In genomic region chr11:57983211-57983610, GRCh38 we compare ENCODE assay signal across 23 cellular contexts. TPM values are rescaled to one million over a fixed set of nuclear protein-coding genes. Genes with fewer than 3 reads are reported as not detected.
DNase-seq lines count a peak whose midpoint lies in the region; ATAC-seq and TF ChIP-seq lines count a peak whose summit lies in the region.
"Had no signal": no experiment of that assay in that cellular context is flagged by ENCODE, and none has a peak within 500 bp of the region (broad histone marks: within the 10 kb centered on the region; RNA-seq: fewer than 3 reads in every experiment).

No MANE protein-coding gene starts in this region.

- H3K9me3 ChIP-seq in left ventricle myocardium inferior (replicated peaks), result peaks cover 16% of the 10 kb centered on the region
- no peaks in the 10 kb centered on the region for H3K9me3 ChIP-seq in thymus (ENCODE audit: control insufficient read depth)
- peaks cover 0 to 3% (median 0%) of the 10 kb centered on the region in 4 donors for H3K9me3 ChIP-seq in stomach
- H3K9me3 ChIP-seq: BE2C had no signal

- H3K27ac ChIP-seq in left ventricle myocardium inferior (replicated peaks) (peak overlapping the region; percentile 37), thymus (ENCODE audit: low read depth) (peak overlapping the region; percentile 5), mesendoderm (ENCODE audit: low read depth, low read length) (no peak overlapping the region), stomach (no peak overlapping the region)
- H3K27ac ChIP-seq: 22Rv1, GM23248 had no signal

- H3K23ac ChIP-seq in mesendoderm (ENCODE audit: low read length), result no peak overlapping the region

- no peaks in the 10 kb centered on the region for H3K79me2 ChIP-seq in mesendoderm (ENCODE audit: control insufficient read depth, insufficient read depth, low read length)

- no peak overlapping the region for H3K4me3 Mint-ChIP-seq in endothelial cell (ENCODE audit: unreplicated experiment)
- H3K4me3 Mint-ChIP-seq: CD14-positive monocyte; CD8-positive, alpha-beta memory T cell; H9 had no signal

- H3K4me3 ChIP-seq in left ventricle myocardium inferior (no peak overlapping the region), thymus (ENCODE audit: low read length) (no peak overlapping the region), mesendoderm (ENCODE audit: low read length) (no peak overlapping the region), stomach (no peak overlapping the region)
- H3K4me3 ChIP-seq: GM23248 had no signal

- H3K9me3 Mint-ChIP-seq in endothelial cell (ENCODE audit: unreplicated experiment), result no peaks in the 10 kb centered on the region
- H3K9me3 Mint-ChIP-seq: H9 had no signal

- H3K27me3 ChIP-seq in left ventricle myocardium inferior (ENCODE audit: low read depth), result no peaks in the 10 kb centered on the region
- no peaks in the 10 kb centered on the region for H3K27me3 ChIP-seq in thymus (ENCODE audit: control insufficient read depth, insufficient read depth)
- no peaks in the 10 kb centered on the region for H3K27me3 ChIP-seq in mesendoderm (ENCODE audit: insufficient read depth, low read length, poor library complexity)
- H3K27me3 ChIP-seq in stomach, result no peaks in the 10 kb centered on the region
- H3K27me3 ChIP-seq: BE2C had no signal

- no peaks in the 10 kb centered on the region for H3K36me3 Mint-ChIP-seq in endothelial cell (ENCODE audit: low read depth, unreplicated experiment)
- H3K36me3 Mint-ChIP-seq: CD14-positive monocyte; CD8-positive, alpha-beta memory T cell had no signal

- H3K27ac Mint-ChIP-seq in endothelial cell (ENCODE audit: unreplicated experiment), result no peak overlapping the region
- H3K27ac Mint-ChIP-seq: CD8-positive, alpha-beta memory T cell; H9 had no signal

- no peaks in the 10 kb centered on the region for H3K4me1 Mint-ChIP-seq in endothelial cell (ENCODE audit: unreplicated experiment)
- H3K4me1 Mint-ChIP-seq: CD14-positive monocyte; CD8-positive, alpha-beta memory T cell; H9 had no signal

- H3K4me1 ChIP-seq in left ventricle myocardium inferior, result peaks cover 6% of the 10 kb centered on the region
- no peaks in the 10 kb centered on the region for H3K4me1 ChIP-seq in thymus (ENCODE audit: control insufficient read depth, insufficient read depth, low read length)
- no peaks in the 10 kb centered on the region for H3K4me1 ChIP-seq in mesendoderm (ENCODE audit: control insufficient read depth, low read depth, low read length)
- peaks cover 0 to 12% (median 3%) of the 10 kb centered on the region in 4 donors for H3K4me1 ChIP-seq in stomach
- H3K4me1 ChIP-seq: BE2C had no signal

- H3K18ac ChIP-seq in mesendoderm (ENCODE audit: low read length), result no peak overlapping the region

- H3K4ac ChIP-seq in mesendoderm (ENCODE audit: low read depth, low read length), result no peak overlapping the region

- no peak overlapping the region for H2BK120ac ChIP-seq in mesendoderm (ENCODE audit: low read depth, low read length)

- H4K5ac ChIP-seq in mesendoderm (ENCODE audit: low read length), result no peak overlapping the region

- WGBS in thymus, result 89% methylated on average over 5 of the region's 5 CpGs
- no CpG with 5 or more reads among the region's 5 CpGs for WGBS in mesendoderm (ENCODE audit: extremely low coverage, insufficient coverage, low lambda C conversion rate)
- 75 to 87% (median 84%) methylated on average over 5 of the region's 5 CpGs for WGBS in stomach, 5 donors

- no peak overlapping the region for H3K4me2 ChIP-seq in mesendoderm (ENCODE audit: low read length)

- TF ChIP-seq CTCF in left ventricle myocardium inferior (IDR thresholded peaks at IDR 0.05; ENCODE audit: borderline replicate concordance), result no peak
- TF ChIP-seq CTCF in endothelial cell (IDR thresholded peaks at IDR 0.05; ENCODE audit: unreplicated experiment), result no peak
- TF ChIP-seq CTCF in stomach (IDR thresholded peaks at IDR 0.05), result no peak

- TF ChIP-seq EP300 in stomach (IDR thresholded peaks at IDR 0.05), result no peak

- H2BK5ac ChIP-seq in mesendoderm (ENCODE audit: low read length), result no peak overlapping the region

- no peak overlapping the region for H3K56ac ChIP-seq in mesendoderm (ENCODE audit: low read length)

- H3K9ac ChIP-seq in mesendoderm (ENCODE audit: low read length), result no peak overlapping the region
- H3K9ac ChIP-seq: GM23248 had no signal

- H3K27me3 Mint-ChIP-seq in endothelial cell (ENCODE audit: unreplicated experiment), result no peaks in the 10 kb centered on the region

- no peaks in the 10 kb centered on the region for H3K36me3 ChIP-seq in left ventricle myocardium inferior
- no peaks in the 10 kb centered on the region for H3K36me3 ChIP-seq in thymus (ENCODE audit: control insufficient read depth, insufficient read depth)
- H3K36me3 ChIP-seq in mesendoderm (ENCODE audit: control insufficient read depth, insufficient read depth, low read length), result no peaks in the 10 kb centered on the region
- H3K36me3 ChIP-seq in stomach, result no peaks in the 10 kb centered on the region
- H3K36me3 ChIP-seq: BE2C had no signal

- H4K8ac ChIP-seq in mesendoderm (ENCODE audit: low read depth, low read length), result no peak overlapping the region

- no peaks in the 10 kb centered on the region for H3K79me1 ChIP-seq in mesendoderm (ENCODE audit: low read length)

- no peak overlapping the region for H2BK15ac ChIP-seq in mesendoderm (replicated peaks; ENCODE audit: low read depth)

- no peak overlapping the region for H2AK5ac ChIP-seq in mesendoderm (ENCODE audit: low read length)

- ATAC-seq in left ventricle myocardium superior, result no peak
- ATAC-seq: PC-3 had no signal

- no peak for TF ChIP-seq POLR2A in stomach (IDR thresholded peaks at IDR 0.05)

- DNase-seq in left ventricle myocardium inferior (no peak), left ventricle myocardium superior (no peak), myocyte (ENCODE audit: low read depth) (peak; percentile 17), putamen (ENCODE audit: low spot score) (peak; percentile 29), mesendoderm (no peak), endothelial cell (ENCODE audit: low spot score) (no peak), stomach (no peak)
- DNase-seq: BE2C; CD8-positive, alpha-beta memory T cell; DMS153; GM23248; H9; KBM-7; MM.1S; NCI-H2029; NCI-H446; NCI-H524 treated with DMSO at 0.1 percent for 48 hours; NCI-H774; PC-3 had no signal

- intact Hi-C loops in left ventricle myocardium inferior (cut with micrococcal nuclease), result loop anchor here (2.0 kb wide), 1 partner anchor 42 kb away; no protein-coding TSS in a partner anchor
- intact Hi-C loops in left ventricle myocardium superior (cut with micrococcal nuclease), result no loop called here
- intact Hi-C loops in stomach (cut with DNase I; ENCODE audit: low total_unique reads), result no loop called here

RNA-seq across cellular contexts. Expression of gene OR9Q1, which starts 40.5 kb away (rescaled TPM):
- total RNA-seq in left ventricle myocardium inferior, result not detected
- total RNA-seq in left ventricle myocardium superior, result not detected
- not detected in 2 replicates for total RNA-seq in myocyte
- polyA plus RNA-seq in myocyte (2012), result not detected
- 0.05 TPM for polyA plus RNA-seq in thymus
- not detected for polyA plus RNA-seq in mesendoderm (2013, experiment 1 of 2)
- polyA plus RNA-seq in mesendoderm (2013, experiment 2 of 2), result not detected
- not detected for total RNA-seq in endothelial cell (ENCODE audit: unreplicated experiment)
- not detected for total RNA-seq in stomach
- polyA plus RNA-seq in stomach, result not detected
- total RNA-seq: CD8-positive, alpha-beta memory T cell; GM23248; H9; LHCN-M2; PC-3 had no signal
- polyA plus RNA-seq: CD14-positive monocyte; CD8-positive, alpha-beta memory T cell; GM23248 had no signal

RNA-seq across cellular contexts. Expression of gene OR6Q1, which starts 47.5 kb away (rescaled TPM):
- total RNA-seq in left ventricle myocardium inferior, result not detected
- not detected for total RNA-seq in left ventricle myocardium superior
- not detected in 2 replicates for total RNA-seq in myocyte
- polyA plus RNA-seq in myocyte (2012), result not detected
- polyA plus RNA-seq in thymus, result not detected
- not detected for polyA plus RNA-seq in mesendoderm (2013, experiment 1 of 2)
- not detected for polyA plus RNA-seq in mesendoderm (2013, experiment 2 of 2)
- total RNA-seq in endothelial cell (ENCODE audit: unreplicated experiment), result not detected
- not detected for total RNA-seq in stomach
- polyA plus RNA-seq in stomach, result not detected
- total RNA-seq: CD8-positive, alpha-beta memory T cell; GM23248; H9; LHCN-M2; PC-3 had no signal
- polyA plus RNA-seq: CD14-positive monocyte; CD8-positive, alpha-beta memory T cell; GM23248 had no signal

Comparison
In these comparisons a context has a peak if more than half of its experiments do, and no peak if none do; other contexts are left out.
1. DNase-seq: peak in myocyte (single experiment) and putamen (single experiment); none in left ventricle myocardium inferior (single experiment), left ventricle myocardium superior (single experiment), mesendoderm (single experiment), endothelial cell (single experiment) and stomach (single experiment).
2. H3K27ac ChIP-seq: peak in left ventricle myocardium inferior (single experiment) and thymus (single experiment); none in mesendoderm (single experiment) and stomach (0 of 5).